Comparison of ENCODE assay signal across 19 cellular contexts in the genomic region with DNA sequence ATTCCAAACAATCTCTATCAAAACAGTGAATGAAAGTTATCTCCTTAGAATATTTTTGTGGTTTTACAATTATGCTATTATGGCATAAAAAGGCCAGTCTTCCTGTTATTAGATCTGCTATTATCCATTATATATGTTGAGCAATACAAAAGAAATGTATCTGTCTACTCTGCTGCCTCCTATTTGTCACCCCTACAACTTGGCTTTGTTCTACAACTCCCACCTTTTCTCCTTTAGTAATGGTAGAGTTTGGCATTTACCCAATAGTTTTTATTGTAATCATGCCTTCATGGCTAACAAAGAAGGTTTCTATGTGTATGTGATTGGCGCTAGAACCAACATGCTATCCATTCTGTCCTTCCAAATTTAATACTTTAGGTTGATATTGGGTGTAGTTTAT.
DNase-seq lines count a peak whose midpoint lies in the region; ATAC-seq, FAIRE-seq and TF ChIP-seq lines count a peak whose summit lies in the region.
"Had no signal": no experiment of that assay in that cellular context is flagged by ENCODE, and none has a peak within 500 bp of the region (broad histone marks: within the 10 kb centered on the region; RNA-seq: fewer than 3 reads in every experiment).

No MANE protein-coding gene starts in this region.

- H3K27me3 ChIP-seq in bronchial epithelial cell (ENCODE audit: control insufficient read depth, insufficient read depth, low read length): no peaks in the 10 kb centered on the region
- no peaks in the 10 kb centered on the region for H3K27me3 ChIP-seq in foreskin keratinocyte

- DNase-seq in H54 (ENCODE audit: insufficient read length, low spot score) (no peak), NCI-H226 (peak; percentile 55), bronchial epithelial cell (ENCODE audit: low read depth) (peak; percentile 32), foreskin keratinocyte (peak in 1 of 2 donors; percentile 36), pons (ENCODE audit: low spot score) (no peak), NCI-H2029 (lab: John Stamatoyannopoulos, UW) (no peak)
- DNase-seq: C1 segment of cervical spinal cord; Calu3; CD4-positive, alpha-beta memory T cell; COR-L47; DMS53; DMS79 treated with DMSO at 0.1 percent for 48 hours; GF-D8; GM23248; H9 had no signal

- FAIRE-seq in H54 (lab: Jason Lieb, UNC): peak; percentile 41
- FAIRE-seq in bronchial epithelial cell (lab: Jason Lieb, UNC): no peak
- FAIRE-seq: GM12891, H1 had no signal

- H3K4me1 ChIP-seq in foreskin keratinocyte: peaks cover 39% of the 10 kb centered on the region

- no peak overlapping the region for H3K4me3 ChIP-seq in bronchial epithelial cell (ENCODE audit: low read depth, low read length)
- H3K4me3 ChIP-seq: GM23248 had no signal

- ATAC-seq in foreskin keratinocyte: no peak
- no peak for ATAC-seq in GM18498 (IDR thresholded peaks at IDR 0.05; ENCODE audit: unreplicated experiment)
- ATAC-seq: HCT116 had no signal

- TF ChIP-seq CTCF in bronchial epithelial cell (IDR thresholded peaks at IDR 0.05; ENCODE audit: insufficient read depth, low read length, severe bottlenecking) (no peak), foreskin keratinocyte (conservative IDR thresholded peaks at IDR 0.05) (peak; percentile 18)

- no peak overlapping the region for H3K27ac ChIP-seq in foreskin keratinocyte
- H3K27ac ChIP-seq: GM23248 had no signal

- no peaks in the 10 kb centered on the region for H3K36me3 ChIP-seq in bronchial epithelial cell (ENCODE audit: control insufficient read depth, insufficient read depth, low read length)

- TF ChIP-seq POLR2A in H54 (IDR thresholded peaks at IDR 0.05; ENCODE audit: low read depth, low read length): no peak

Comparison
In these comparisons a context has a peak if more than half of its experiments do, and no peak if none do; other contexts are left out.
1. DNase-seq: peak in NCI-H226 (single experiment) and bronchial epithelial cell (single experiment); none in H54 (single experiment), pons (single experiment) and NCI-H2029 (single experiment).